Comparison of ENCODE assay signal across 26 cellular contexts in the genomic region with DNA sequence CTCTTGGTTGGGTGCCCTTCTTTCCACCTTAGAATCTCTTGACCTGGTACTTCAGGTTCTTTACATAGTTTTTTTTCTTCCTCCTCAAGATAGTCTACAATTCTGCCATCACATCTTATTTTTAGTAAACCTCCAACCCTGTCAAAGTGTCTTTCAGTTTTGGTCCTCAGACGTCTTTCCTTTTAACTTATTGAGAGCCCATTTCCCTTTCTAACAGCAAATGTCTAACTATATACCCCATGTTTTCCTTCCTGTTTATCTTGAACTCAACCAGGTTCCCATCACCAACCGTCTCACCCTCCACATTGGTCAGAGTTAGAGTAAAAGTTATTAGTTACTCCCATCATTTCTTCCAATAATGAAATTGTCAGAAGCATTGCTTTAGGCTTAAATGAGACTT. TPM values are rescaled to one million over a fixed set of nuclear protein-coding genes. Genes with fewer than 3 reads are reported as not detected.
DNase-seq lines count a peak whose midpoint lies in the region; ATAC-seq and TF ChIP-seq lines count a peak whose summit lies in the region.
"Had no signal": no experiment of that assay in that cellular context is flagged by ENCODE, and none has a peak within 500 bp of the region (broad histone marks: within the 10 kb centered on the region; RNA-seq: fewer than 3 reads in every experiment).

No MANE protein-coding gene starts in this region.

- peaks cover 11% of the 10 kb centered on the region for H3K4me1 ChIP-seq in OCI-LY3 (ENCODE audit: low read length)
- no peaks in the 10 kb centered on the region for H3K4me1 ChIP-seq in OCI-LY7 (ENCODE audit: insufficient read depth, low read length, poor library complexity, severe bottlenecking)

- H3K4me3 Mint-ChIP-seq in stimulated activated naive B cell treated with anti-CD40 and anti-IgM and Interleukin-4, amounts not matched to agents 10 μg/mL and 1 μg/mL and 100 μg/mL, for 72 hours, result no peak overlapping the region
- H3K4me3 Mint-ChIP-seq in T-helper 2 cell treated with Interferon-gamma antibody and Interleukin-4, amounts not matched to agents 5 μg/mL and 100 μg/mL, for 36 hours, result no peak overlapping the region
- H3K4me3 Mint-ChIP-seq: CD8-positive, alpha-beta memory T cell; GM23338 had no signal

- no peak overlapping the region for H3K9ac ChIP-seq in OCI-LY3 (ENCODE audit: low read length)
- H3K9ac ChIP-seq: KMS-11, SK-N-SH had no signal

- no peaks in the 10 kb centered on the region for H3K9me2 ChIP-seq in OCI-LY7 (ENCODE audit: insufficient read depth, low read length)
- H3K9me2 ChIP-seq: SK-N-SH had no signal

- intact Hi-C loops in OCI-LY7 (cut with micrococcal nuclease; ENCODE audit: unreplicated experiment), result no loop called here

- peak; percentile 31 for DNase-seq in GM12865 (ENCODE audit: low read depth)
- DNase-seq in stimulated activated naive B cell treated with anti-CD40 and anti-IgM and Interleukin-4, amounts not matched to agents 10 μg/mL and 1 μg/mL and 100 μg/mL, for 72 hours, result no peak
- DNase-seq in SIG-M5 (lab: John Stamatoyannopoulos, UW), result no peak
- no peak for DNase-seq in OCI-LY7 (ENCODE audit: low spot score)
- DNase-seq in T-helper 2 cell treated with Interferon-gamma antibody and Interleukin-4, amounts not matched to agents 5 μg/mL and 100 μg/mL, for 36 hours (ENCODE audit: low spot score), result no peak
- DNase-seq: ACHN; CD8-positive, alpha-beta memory T cell; DMS53; HCEC 1CT; IMR-90; MV-4-11; NCI-H1105 treated with DMSO at 0.1 percent for 48 hours; NCI-H1694; NCI-H2081 treated with DMSO at 0.1 percent for 48 hours; NCI-H2171 treated with DMSO at 0.1 percent for 48 hours; NCI-H524 treated with DMSO at 0.1 percent for 48 hours; NCI-H82; PC-3; SHP77 treated with DMSO at 0.1 percent for 48 hours; SK-N-SH had no signal

- no peaks in the 10 kb centered on the region for H4K20me1 ChIP-seq in OCI-LY3 (ENCODE audit: insufficient read depth, low read length)
- H4K20me1 ChIP-seq in OCI-LY7 (ENCODE audit: insufficient read depth, low read length), result no peaks in the 10 kb centered on the region

- peak; percentile 51 for ATAC-seq in HG02642 (IDR thresholded peaks at IDR 0.05; ENCODE audit: poor library complexity, unreplicated experiment)
- ATAC-seq in stimulated activated naive B cell treated with anti-CD40 and anti-IgM and Interleukin-4, amounts not matched to agents 10 μg/mL and 1 μg/mL and 100 μg/mL, for 72 hours (replicated peaks), result peak; percentile 48 to 54
- ATAC-seq: GM23338, PC-3 had no signal

- H3K9me3 ChIP-seq in OCI-LY3 (ENCODE audit: insufficient read depth, low read length), result no peaks in the 10 kb centered on the region
- H3K9me3 ChIP-seq in OCI-LY7 (ENCODE audit: low read length), result no peaks in the 10 kb centered on the region
- H3K9me3 ChIP-seq: SK-N-SH had no signal

- H3K4me1 Mint-ChIP-seq in stimulated activated naive B cell treated with anti-CD40 and anti-IgM and Interleukin-4, amounts not matched to agents 10 μg/mL and 1 μg/mL and 100 μg/mL, for 72 hours, result peaks cover 8 to 15% of the 10 kb centered on the region in 2 donors
- H3K4me1 Mint-ChIP-seq in T-helper 2 cell treated with Interferon-gamma antibody and Interleukin-4, amounts not matched to agents 5 μg/mL and 100 μg/mL, for 36 hours (ENCODE audit: low read depth), result peaks cover 5% of the 10 kb centered on the region

- no peaks in the 10 kb centered on the region for H3K27me3 ChIP-seq in OCI-LY3 (ENCODE audit: low read depth, low read length)

- 0 out of 2 replicates have a peak overlapping the region, but pooled peaks have one; percentile 5 for H3K4me2 ChIP-seq in OCI-LY3 (ENCODE audit: low read length)
- no peak overlapping the region for H3K4me2 ChIP-seq in OCI-LY7 (ENCODE audit: low read length)
- H3K4me2 ChIP-seq: GM23338, KMS-11, SK-N-SH had no signal

- no peak overlapping the region for H3K4me3 ChIP-seq in GM12865 (ENCODE audit: low read depth, low read length)
- H3K4me3 ChIP-seq in OCI-LY3 (ENCODE audit: low read length), result no peak overlapping the region
- H3K4me3 ChIP-seq in OCI-LY7 (ENCODE audit: low read depth, low read length, poor library complexity, severe bottlenecking), result no peak overlapping the region
- H3K4me3 ChIP-seq: GM23338 had no signal

- TF ChIP-seq CTCF in GM12865 (IDR thresholded peaks at IDR 0.05; ENCODE audit: insufficient read depth, low read depth, low read length, missing control alignments), result no peak
- TF ChIP-seq CTCF in OCI-LY3 (IDR thresholded peaks at IDR 0.05; ENCODE audit: low read depth, low read length), result no peak
- no peak for TF ChIP-seq CTCF in OCI-LY7 (conservative IDR thresholded peaks at IDR 0.05; ENCODE audit: low read length)

- POLR2A ChIA-PET in OCI-LY7 (lab: Charles Lee), result no interaction called here

- peak overlapping the region; percentile 79 for H2AFZ ChIP-seq in OCI-LY3 (ENCODE audit: low read depth, low read length)
- no peak overlapping the region for H2AFZ ChIP-seq in OCI-LY7 (ENCODE audit: low read length)
- H2AFZ ChIP-seq: GM23338 had no signal

- H3K36me3 Mint-ChIP-seq in stimulated activated naive B cell treated with anti-CD40 and anti-IgM and Interleukin-4, amounts not matched to agents 10 μg/mL and 1 μg/mL and 100 μg/mL, for 72 hours, result no peaks in the 10 kb centered on the region
- H3K36me3 Mint-ChIP-seq in T-helper 2 cell treated with Interferon-gamma antibody and Interleukin-4, amounts not matched to agents 5 μg/mL and 100 μg/mL, for 36 hours (ENCODE audit: low read depth), result no peaks in the 10 kb centered on the region
- H3K36me3 Mint-ChIP-seq: CD8-positive, alpha-beta memory T cell had no signal

- H3K27ac Mint-ChIP-seq in stimulated activated naive B cell treated with anti-CD40 and anti-IgM and Interleukin-4, amounts not matched to agents 10 μg/mL and 1 μg/mL and 100 μg/mL, for 72 hours, result peak overlapping the region; percentile 1
- H3K27ac Mint-ChIP-seq in T-helper 2 cell treated with Interferon-gamma antibody and Interleukin-4, amounts not matched to agents 5 μg/mL and 100 μg/mL, for 36 hours, result no peak overlapping the region
- H3K27ac Mint-ChIP-seq: GM23338 had no signal

- H3K36me3 ChIP-seq in OCI-LY3 (replicated peaks; ENCODE audit: low read depth, low read length), result no peaks in the 10 kb centered on the region
- no peaks in the 10 kb centered on the region for H3K36me3 ChIP-seq in OCI-LY7 (ENCODE audit: insufficient read depth, low read length)

- H3K27ac ChIP-seq in OCI-LY3 (ENCODE audit: low read length) (no peak overlapping the region), OCI-LY7 (ENCODE audit: low read depth, low read length, poor library complexity, severe bottlenecking) (no peak overlapping the region)
- H3K27ac ChIP-seq: C4-2B, KMS-11, RWPE1 had no signal

- BruUV-seq in OCI-LY7 (replicated peaks; lab: Mats Ljungman, UMichigan), result no TSS peak

- CTCF ChIA-PET in OCI-LY7 (lab: Charles Lee; ENCODE audit: unreplicated experiment), result no interaction called here

- H3K9me3 Mint-ChIP-seq in stimulated activated naive B cell treated with anti-CD40 and anti-IgM and Interleukin-4, amounts not matched to agents 10 μg/mL and 1 μg/mL and 100 μg/mL, for 72 hours, result no peaks in the 10 kb centered on the region
- H3K9me3 Mint-ChIP-seq in T-helper 2 cell treated with Interferon-gamma antibody and Interleukin-4, amounts not matched to agents 5 μg/mL and 100 μg/mL, for 36 hours, result no peaks in the 10 kb centered on the region
- H3K9me3 Mint-ChIP-seq: CD8-positive, alpha-beta memory T cell; GM23338 had no signal

- H3K79me2 ChIP-seq in OCI-LY3 (ENCODE audit: low read length) (no peaks in the 10 kb centered on the region), OCI-LY7 (ENCODE audit: insufficient read depth, low read depth, low read length) (no peaks in the 10 kb centered on the region)

- no peaks in the 10 kb centered on the region for H3K27me3 Mint-ChIP-seq in stimulated activated naive B cell treated with anti-CD40 and anti-IgM and Interleukin-4, amounts not matched to agents 10 μg/mL and 1 μg/mL and 100 μg/mL, for 72 hours
- H3K27me3 Mint-ChIP-seq in T-helper 2 cell treated with Interferon-gamma antibody and Interleukin-4, amounts not matched to agents 5 μg/mL and 100 μg/mL, for 36 hours (ENCODE audit: low read depth), result peaks cover 41% of the 10 kb centered on the region

RNA-seq across cellular contexts. Expression of gene KBTBD12, which starts 10.4 kb away (rescaled TPM):
- total RNA-seq in OCI-LY7 (2014; rRNA removed; shearing (Covaris generic)), result not detected in 2 replicates
- not detected in 2 replicates for total RNA-seq in OCI-LY7 (2022)
- total RNA-seq: CD8-positive, alpha-beta memory T cell; IMR-90; PC-3 had no signal
